ENCODE assay signal across 1 cellular context in the genomic region with DNA sequence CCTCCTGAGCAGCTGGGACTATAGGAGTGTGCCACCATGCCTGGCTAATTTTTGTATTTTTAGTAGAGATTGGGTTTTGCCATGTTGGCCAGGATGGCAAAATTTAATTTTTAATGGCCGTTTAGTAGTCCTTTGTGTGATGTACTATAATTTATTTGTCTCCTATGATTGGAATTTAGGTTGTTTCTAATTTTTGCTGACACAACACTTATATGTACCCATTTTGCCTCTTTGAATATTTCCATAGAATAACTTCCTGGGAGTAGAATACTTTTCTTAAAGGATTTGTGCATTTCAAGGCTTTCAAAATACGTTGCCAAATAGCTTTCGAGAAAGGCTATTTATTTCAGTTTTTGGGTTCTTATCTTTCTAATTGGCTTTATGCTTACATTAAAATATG.
A peak's percentile ranks its signal among the peaks of the same experiment; 100 is the strongest.
TF ChIP-seq lines count a peak whose summit lies in the region.

No MANE protein-coding gene starts in this region.

TF ChIP-seq in K562, 482 proteins besides CTCF, POLR2A, EP300 and RAD21:
- TF ChIP-seq MAFK (IDR thresholded peaks at IDR 0.05; ENCODE audit: low read length), result peak; percentile 95
- peak; percentile 89 for TF ChIP-seq C11orf30 (IDR thresholded peaks at IDR 0.05; ENCODE audit: low read depth)
- TF ChIP-seq ZNF316 (IDR thresholded peaks at IDR 0.05), result peak; percentile 95
- TF ChIP-seq MAFG (tag; conservative IDR thresholded peaks at IDR 0.05), result peak; percentile 84
- no peak for TF ChIP-seq PPARD (CRISPR knock-in tag; IDR thresholded peaks at IDR 0.05)
- TF ChIP-seq MAFF (IDR thresholded peaks at IDR 0.05; ENCODE audit: low read length), result peak; percentile 93
